8 cellular contexts compared by ENCODE assay signal in the genomic region with DNA sequence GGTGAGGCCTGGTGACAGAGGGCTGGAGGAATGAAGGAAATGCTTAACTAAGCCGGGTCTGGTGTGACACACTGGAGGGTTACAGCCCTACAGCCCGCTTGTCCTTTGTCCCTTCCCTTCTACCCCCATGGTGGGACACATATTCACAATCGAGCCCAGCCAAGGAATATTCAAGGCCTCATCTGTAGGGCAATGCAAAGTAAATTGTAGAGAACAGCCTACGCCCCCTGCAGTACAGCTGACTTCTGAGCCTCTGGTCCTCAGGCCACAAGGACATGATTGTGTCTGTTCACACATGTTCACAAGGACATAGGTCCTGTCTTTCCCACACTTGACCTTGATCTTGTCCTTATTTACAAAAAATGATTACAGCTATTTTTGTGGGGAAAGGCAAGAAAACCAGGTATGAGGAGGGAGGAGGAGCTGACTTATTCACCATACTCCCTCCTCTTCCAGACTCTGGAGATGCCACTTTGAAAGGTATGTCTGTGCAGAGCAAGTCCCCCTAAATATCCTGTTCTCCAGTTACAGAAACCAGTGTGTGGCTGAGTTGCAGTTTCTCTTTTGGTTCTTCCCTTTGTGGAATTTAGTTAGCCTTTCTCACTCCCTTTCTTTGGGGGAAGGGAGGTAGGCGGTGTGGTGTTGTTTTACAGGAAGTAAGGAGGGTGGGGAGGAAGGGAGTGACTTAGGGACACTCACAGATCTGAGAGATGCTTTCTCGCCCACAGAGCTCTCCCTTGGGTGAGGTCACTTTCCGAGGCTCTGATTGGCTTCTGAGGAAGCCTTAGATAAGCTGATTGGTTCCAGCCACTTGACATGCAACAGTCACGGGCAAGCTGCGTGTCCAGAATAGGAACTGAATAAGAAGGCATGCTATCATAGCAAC. TPM values are rescaled to one million over a fixed set of nuclear protein-coding genes. Genes with fewer than 3 reads are reported as not detected.
A peak's percentile ranks its signal among the peaks of the same experiment; 100 is the strongest.
DNase-seq lines count a peak whose midpoint lies in the region; ATAC-seq and TF ChIP-seq lines count a peak whose summit lies in the region.

No MANE protein-coding gene starts in this region.

- DNase-seq in AG09309 (ENCODE audit: low read depth) (peak; percentile 100), NCI-H460 (ENCODE audit: extremely low read depth, low read depth) (peak; percentile 100), dermis blood vessel endothelial cell (peak; percentile 98), left lung (peak; percentile 79 to 96)
- peak; percentile 72 to 73 for DNase-seq in activated CD4-positive, alpha-beta T cell treated with anti-CD3 and anti-CD28 coated beads for 4 hours
- DNase-seq in stimulated activated CD4-positive, alpha-beta T cell treated with anti-CD3 and anti-CD28 coated beads, Interleukin-2, amount 100 ng/mL, for 4 hours (ENCODE audit: low read depth) = peak; percentile 70

- H3K4me3 ChIP-seq in AG09309 (ENCODE audit: control insufficient read depth, low read depth, low read length) (peak overlapping the region; percentile 7), left lung (peak overlapping the region in 1 of 2 donors; percentile 22)

- TF ChIP-seq CTCF in AG09309 (IDR thresholded peaks at IDR 0.05; ENCODE audit: control insufficient read depth, insufficient read depth, low read depth, low read length, missing control alignments) = peak; percentile 23
- no peak for TF ChIP-seq CTCF in left lung (IDR thresholded peaks at IDR 0.05)

- peaks cover 37 to 75% of the 10 kb centered on the region in 2 donors for H3K4me1 ChIP-seq in left lung

- intact Hi-C loops in left lung (cut with DNase I) = no loop called here

- no peaks in the 10 kb centered on the region for H3K36me3 ChIP-seq in left lung

- H3K27me3 ChIP-seq in left lung = no peaks in the 10 kb centered on the region

- peak; percentile 81 for ATAC-seq in GM18909 (IDR thresholded peaks at IDR 0.05; ENCODE audit: poor library complexity, unreplicated experiment)
- ATAC-seq in HG03175 (IDR thresholded peaks at IDR 0.05; ENCODE audit: unreplicated experiment) = peak; percentile 93
- ATAC-seq in left lung = peak; percentile 94

- peak overlapping the region; percentile 99 to 100 for H3K27ac ChIP-seq in left lung

- no peaks in the 10 kb centered on the region for H3K9me3 ChIP-seq in left lung

RNA-seq across cellular contexts. Expression of gene POLR3GL, which starts 14.6 kb away (rescaled TPM):
- 28.7 and 36.2 TPM in 2 replicates for total RNA-seq in NCI-H460 (2014; rRNA removed; shearing (Covaris generic))
- 19.8 and 21.5 TPM in 2 replicates for polyA plus RNA-seq in NCI-H460 (2014; cell fraction: nucleus; rRNA removed)
- total RNA-seq in dermis blood vessel endothelial cell = 17.1 and 17.2 TPM in 2 replicates
- total RNA-seq in left lung = 10 to 100 TPM; 19.6 to 20.8 TPM

RNA-seq across cellular contexts. Expression of gene ANKRD34A, which starts 14.7 kb away (rescaled TPM):
- 1.2 and 1.6 TPM in 2 replicates for total RNA-seq in NCI-H460 (2014; rRNA removed; shearing (Covaris generic))
- 0.88 and 2.8 TPM in 2 replicates for polyA plus RNA-seq in NCI-H460 (2014; cell fraction: nucleus; rRNA removed)
- total RNA-seq in dermis blood vessel endothelial cell (under 0.01 TPM in 2 replicates), left lung (1 to 10 TPM in 1 of 2 donors, under 1 TPM in 1; 0.82 to 1.2 TPM)

RNA-seq across cellular contexts. Expression of gene TXNIP, which starts 17.3 kb away (rescaled TPM):
- total RNA-seq in NCI-H460 (2014; rRNA removed; shearing (Covaris generic)) = 611 and 616 TPM in 2 replicates
- polyA plus RNA-seq in NCI-H460 (2014; cell fraction: nucleus; rRNA removed) = 91.1 and 103 TPM in 2 replicates
- total RNA-seq in dermis blood vessel endothelial cell (108 and 151 TPM in 2 replicates), left lung (100 to 1,000 TPM; 380 to 422 TPM)

RNA-seq across cellular contexts. Expression of gene LIX1L, which starts 21.3 kb away (rescaled TPM):
- total RNA-seq in NCI-H460 (2014; rRNA removed; shearing (Covaris generic)) = 48.1 and 51.0 TPM in 2 replicates
- 16.6 and 19.5 TPM in 2 replicates for polyA plus RNA-seq in NCI-H460 (2014; cell fraction: nucleus; rRNA removed)
- total RNA-seq in dermis blood vessel endothelial cell (21.1 and 29.7 TPM in 2 replicates), left lung (10 to 100 TPM; 28.9 to 32.0 TPM)

RNA-seq across cellular contexts. Expression of gene HJV, which starts 42.4 kb away (rescaled TPM):
- not detected in 2 replicates for total RNA-seq in NCI-H460 (2014; rRNA removed; shearing (Covaris generic))
- not detected in 2 replicates for polyA plus RNA-seq in NCI-H460 (2014; cell fraction: nucleus; rRNA removed)
- not detected in 2 replicates for total RNA-seq in dermis blood vessel endothelial cell
- not detected for total RNA-seq in left lung
